In genomic region chr1:58587667-58588066, GRCh38 we compare ENCODE assay signal across 39 cellular contexts. TPM values are rescaled to one million over a fixed set of nuclear protein-coding genes. Genes with fewer than 3 reads are reported as not detected.
"Had no signal": no experiment of that assay in that cellular context is flagged by ENCODE, and none has a peak within 500 bp of the region (broad histone marks: within the 10 kb centered on the region; RNA-seq: fewer than 3 reads in every experiment).

No MANE protein-coding gene starts in this region.

- H3K4me1 Mint-ChIP-seq: central memory CD8-positive, alpha-beta T cell had no signal

- H3K27me3 ChIP-seq: adrenal gland, ascending aorta, body of pancreas, brain microvascular endothelial cell, breast epithelium had no signal

- H3K4me3 ChIP-seq: adrenal gland, ascending aorta, body of pancreas, breast epithelium, cardiac muscle cell had no signal

- H3K27ac ChIP-seq: adrenal gland, body of pancreas, brain microvascular endothelial cell, breast epithelium, cardiac muscle cell had no signal

- DNase-seq: activated effector memory CD4-positive, alpha-beta T cell treated with anti-CD3 and anti-CD28 coated beads, Interleukin-2, amount 50 U/mL, for 16 hours; activated effector memory CD4-positive, alpha-beta T cell treated with Interleukin-2 at 50 U/mL for 16 hours; activated gamma-delta T cell; activated gamma-delta T cell treated with Interleukin-2 at 50 U/mL for 16 hours; activated naive CD4-positive, alpha-beta T cell; activated naive CD4-positive, alpha-beta T cell treated with anti-CD3 and anti-CD28 coated beads for 36 hours; activated naive CD4-positive, alpha-beta T cell treated with anti-CD3 and anti-CD28 coated beads, Interleukin-2, amount 10 ng/mL, durations not matched to agents 7 days and 5 days; activated naive CD4-positive, alpha-beta T cell treated with anti-CD3 and anti-CD28 coated beads, Interleukin-2, amount 50 U/mL, for 16 hours; activated naive CD4-positive, alpha-beta T cell treated with Interleukin-2 at 50 U/mL for 16 hours; activated naive CD8-positive, alpha-beta T cell treated with anti-CD3 and anti-CD28 coated beads for 36 hours; activated naive CD8-positive, alpha-beta T cell treated with anti-CD3 and anti-CD28 coated beads, Interleukin-2, amount 10 ng/mL, durations not matched to agents 7 days and 5 days; activated naive CD8-positive, alpha-beta T cell treated with anti-CD3 and anti-CD28 coated beads, Interleukin-2, amount 50 U/mL, for 24 hours; activated T-cell treated with anti-CD3 and anti-CD28 coated beads, Interleukin-2, amount 50 U/mL, for 1 hour; activated T-cell treated with anti-CD3 and anti-CD28 coated beads, Interleukin-2, amount 50 U/mL, for 24 hours; activated T-cell treated with anti-CD3 and anti-CD28 coated beads, Interleukin-2, amount 50 U/mL, for 4 hours; activated T-cell treated with anti-CD3 and anti-CD28 coated beads, Interleukin-2, amount 50 U/mL, for 72 hours; adrenal gland; amniotic stem cell; amygdala; anterior cingulate cortex; aorta; body of pancreas; brain microvascular endothelial cell; caudate nucleus; central memory CD4-positive, alpha-beta T cell; cerebellar nuclear complex had no signal

- FAIRE-seq: astrocyte, bronchial epithelial cell had no signal

- H3K9me3 ChIP-seq: adrenal gland, ascending aorta, body of pancreas, breast epithelium had no signal

- H3K36me3 Mint-ChIP-seq: activated naive CD4-positive, alpha-beta T cell treated with anti-CD3 and anti-CD28 coated beads, Interleukin-2, amount 10 ng/mL, durations not matched to agents 7 days and 5 days; activated naive CD4-positive, alpha-beta T cell treated with anti-CD3 and anti-CD28 coated beads, Interleukin-2, amount 50 U/mL, for 24 hours; activated naive CD4-positive, alpha-beta T cell treated with anti-CD3 and anti-CD28 coated beads, Interleukin-2, amount 50 U/mL, for 72 hours; activated naive CD8-positive, alpha-beta T cell; activated naive CD8-positive, alpha-beta T cell treated with anti-CD3 and anti-CD28 coated beads for 36 hours; activated naive CD8-positive, alpha-beta T cell treated with anti-CD3 and anti-CD28 coated beads, Interleukin-2, amount 10 ng/mL, durations not matched to agents 7 days and 5 days; brain had no signal

- H3K4me3 Mint-ChIP-seq: activated naive CD4-positive, alpha-beta T cell treated with anti-CD3 and anti-CD28 coated beads for 36 hours; activated naive CD4-positive, alpha-beta T cell treated with anti-CD3 and anti-CD28 coated beads, Interleukin-2, amount 10 ng/mL, durations not matched to agents 7 days and 5 days; activated naive CD4-positive, alpha-beta T cell treated with anti-CD3 and anti-CD28 coated beads, Interleukin-2, amount 50 U/mL, for 24 hours; activated naive CD8-positive, alpha-beta T cell; activated naive CD8-positive, alpha-beta T cell treated with anti-CD3 and anti-CD28 coated beads for 36 hours; activated naive CD8-positive, alpha-beta T cell treated with anti-CD3 and anti-CD28 coated beads, Interleukin-2, amount 10 ng/mL, durations not matched to agents 7 days and 5 days; activated naive CD8-positive, alpha-beta T cell treated with anti-CD3 and anti-CD28 coated beads, Interleukin-2, amount 50 U/mL, for 24 hours; activated T-cell treated with anti-CD3 and anti-CD28 coated beads, Interleukin-2, amount 50 U/mL, for 24 hours; activated T-cell treated with anti-CD3 and anti-CD28 coated beads, Interleukin-2, amount 50 U/mL, for 4 hours; activated T-cell treated with anti-CD3 and anti-CD28 coated beads, Interleukin-2, amount 50 U/mL, for 72 hours; activated T-helper 1 cell treated with anti-CD3 and anti-CD28 coated beads, Interleukin-12 subunit alpha, Interleukin-12 subunit beta, Interleukin-2, Interleukin-4 antibody, amounts not matched to agents 30 ng/mL and 10 ng/mL and 1 ng/mL, durations not matched to agents 14 hours and 24 hours and 36 hours; activated T-helper 17 cell treated with anti-CD3 and anti-CD28 coated beads, Interleukin-2, amount 50 U/mL, for 72 hours; brain; central memory CD8-positive, alpha-beta T cell had no signal

- ATAC-seq: activated naive CD4-positive, alpha-beta T cell treated with anti-CD3 and anti-CD28 coated beads, Interleukin-2, amount 50 U/mL, for 72 hours; activated naive CD8-positive, alpha-beta T cell treated with anti-CD3 and anti-CD28 coated beads, Interleukin-2, amount 50 U/mL, for 24 hours; activated T-cell treated with anti-CD3 and anti-CD28 coated beads, Interleukin-2, amount 50 U/mL, for 4 hours; activated T-cell treated with anti-CD3 and anti-CD28 coated beads, Interleukin-2, amount 50 U/mL, for 72 hours; activated T-helper 17 cell treated with anti-CD3 and anti-CD28 coated beads, Interleukin-2, amount 50 U/mL, for 72 hours; body of pancreas had no signal

- H3K9me3 Mint-ChIP-seq: activated naive CD4-positive, alpha-beta T cell treated with anti-CD3 and anti-CD28 coated beads for 36 hours; activated naive CD4-positive, alpha-beta T cell treated with anti-CD3 and anti-CD28 coated beads, Interleukin-2, amount 10 ng/mL, durations not matched to agents 7 days and 5 days; activated naive CD4-positive, alpha-beta T cell treated with anti-CD3 and anti-CD28 coated beads, Interleukin-2, amount 50 U/mL, for 24 hours; activated naive CD4-positive, alpha-beta T cell treated with anti-CD3 and anti-CD28 coated beads, Interleukin-2, amount 50 U/mL, for 72 hours; activated naive CD8-positive, alpha-beta T cell treated with anti-CD3 and anti-CD28 coated beads for 36 hours; activated naive CD8-positive, alpha-beta T cell treated with anti-CD3 and anti-CD28 coated beads, Interleukin-2, amount 10 ng/mL, durations not matched to agents 7 days and 5 days; activated naive CD8-positive, alpha-beta T cell treated with anti-CD3 and anti-CD28 coated beads, Interleukin-2, amount 50 U/mL, for 24 hours; activated T-cell treated with anti-CD3 and anti-CD28 coated beads, Interleukin-2, amount 50 U/mL, for 24 hours; activated T-cell treated with anti-CD3 and anti-CD28 coated beads, Interleukin-2, amount 50 U/mL, for 4 hours; activated T-helper 1 cell treated with anti-CD3 and anti-CD28 coated beads, Interleukin-12 subunit alpha, Interleukin-12 subunit beta, Interleukin-2, Interleukin-4 antibody, amounts not matched to agents 30 ng/mL and 10 ng/mL and 1 ng/mL, durations not matched to agents 14 hours and 24 hours and 36 hours; activated T-helper 2 cell treated with anti-CD3 and anti-CD28 coated beads, Interferon-gamma antibody, Interleukin-2, Interleukin-4, amounts not matched to agents 10 μg/mL and 5 μg/mL and 100 μg/mL, durations not matched to agents 14 hours and 24 hours and 36 hours; central memory CD8-positive, alpha-beta T cell had no signal

- H3K27ac Mint-ChIP-seq: activated naive CD4-positive, alpha-beta T cell treated with anti-CD3 and anti-CD28 coated beads for 36 hours; activated naive CD4-positive, alpha-beta T cell treated with anti-CD3 and anti-CD28 coated beads, Interleukin-2, amount 10 ng/mL, durations not matched to agents 7 days and 5 days; activated naive CD4-positive, alpha-beta T cell treated with anti-CD3 and anti-CD28 coated beads, Interleukin-2, amount 50 U/mL, for 24 hours; activated naive CD4-positive, alpha-beta T cell treated with anti-CD3 and anti-CD28 coated beads, Interleukin-2, amount 50 U/mL, for 72 hours; activated naive CD8-positive, alpha-beta T cell; activated naive CD8-positive, alpha-beta T cell treated with anti-CD3 and anti-CD28 coated beads for 36 hours; activated naive CD8-positive, alpha-beta T cell treated with anti-CD3 and anti-CD28 coated beads, Interleukin-2, amount 10 ng/mL, durations not matched to agents 7 days and 5 days; activated naive CD8-positive, alpha-beta T cell treated with anti-CD3 and anti-CD28 coated beads, Interleukin-2, amount 50 U/mL, for 24 hours; activated T-cell treated with anti-CD3 and anti-CD28 coated beads, Interleukin-2, amount 50 U/mL, for 24 hours; activated T-cell treated with anti-CD3 and anti-CD28 coated beads, Interleukin-2, amount 50 U/mL, for 72 hours; activated T-helper 1 cell treated with anti-CD3 and anti-CD28 coated beads, Interleukin-12 subunit alpha, Interleukin-12 subunit beta, Interleukin-2, Interleukin-4 antibody, amounts not matched to agents 30 ng/mL and 10 ng/mL and 1 ng/mL, durations not matched to agents 14 hours and 24 hours and 36 hours; activated T-helper 17 cell treated with anti-CD3 and anti-CD28 coated beads, Interleukin-2, amount 50 U/mL, for 72 hours; activated T-helper 2 cell treated with anti-CD3 and anti-CD28 coated beads, Interferon-gamma antibody, Interleukin-2, Interleukin-4, amounts not matched to agents 10 μg/mL and 5 μg/mL and 100 μg/mL, durations not matched to agents 14 hours and 24 hours and 36 hours; brain had no signal

- H3K36me3 ChIP-seq: adrenal gland, ascending aorta, brain microvascular endothelial cell, breast epithelium, cardiac muscle cell had no signal

RNA-seq across cellular contexts. Expression of gene TACSTD2, which starts 10.6 kb away (rescaled TPM):
- total RNA-seq: activated naive CD4-positive, alpha-beta T cell treated with anti-CD3 and anti-CD28 coated beads for 36 hours; activated naive CD8-positive, alpha-beta T cell treated with anti-CD3 and anti-CD28 coated beads, Interleukin-2, amount 10 ng/mL, durations not matched to agents 7 days and 5 days; activated T-helper 1 cell treated with anti-CD3 and anti-CD28 coated beads, Interleukin-12 subunit alpha, Interleukin-12 subunit beta, Interleukin-2, Interleukin-4 antibody, amounts not matched to agents 30 ng/mL and 10 ng/mL and 1 ng/mL, durations not matched to agents 14 hours and 24 hours and 36 hours; cardiac muscle cell had no signal
